In genomic region chr17:49633250-49633649, GRCh38 we compare ENCODE assay signal across 16 cellular contexts. TPM values are rescaled to one million over a fixed set of nuclear protein-coding genes. Genes with fewer than 3 reads are reported as not detected.
DNase-seq lines count a peak whose midpoint lies in the region; ATAC-seq and TF ChIP-seq lines count a peak whose summit lies in the region.
"Had no signal": no experiment of that assay in that cellular context is flagged by ENCODE, and none has a peak within 500 bp of the region (broad histone marks: within the 10 kb centered on the region; RNA-seq: fewer than 3 reads in every experiment).

No MANE protein-coding gene starts in this region.

- 79% methylated on average over 2 of the region's 2 CpGs for WGBS in esophagus squamous epithelium, 2 donors

- no peak for TF ChIP-seq POLR2A in esophagus squamous epithelium (IDR thresholded peaks at IDR 0.05)

- TF ChIP-seq CTCF in WERI-Rb-1 (IDR thresholded peaks at IDR 0.05; ENCODE audit: low read depth, low read length), result no peak
- no peak for TF ChIP-seq CTCF in esophagus squamous epithelium (IDR thresholded peaks at IDR 0.05)
- no peak for TF ChIP-seq CTCF in mesothelial cell of epicardium (IDR thresholded peaks at IDR 0.05; ENCODE audit: unreplicated experiment)
- TF ChIP-seq CTCF in thoracic aorta (IDR thresholded peaks at IDR 0.05), result no peak
- no peak for TF ChIP-seq CTCF in Calu3 (IDR thresholded peaks at IDR 0.05; ENCODE audit: unreplicated experiment)

- no peaks in the 10 kb centered on the region for H3K9me3 ChIP-seq in WERI-Rb-1 (ENCODE audit: severe bottlenecking)
- no peaks in the 10 kb centered on the region for H3K9me3 ChIP-seq in esophagus squamous epithelium
- no peaks in the 10 kb centered on the region for H3K9me3 ChIP-seq in thoracic aorta
- H3K9me3 ChIP-seq: BE2C had no signal

- H3K4me1 ChIP-seq in esophagus squamous epithelium, result peaks cover 0 to 93% (median 5%) of the 10 kb centered on the region in 3 donors
- H3K4me1 ChIP-seq in thoracic aorta (ENCODE audit: control insufficient read depth in 1 of 2, low read depth in 2 of 2), result peaks cover 88 to 100% of the 10 kb centered on the region in 2 donors

- H3K27ac Mint-ChIP-seq in mesothelial cell of epicardium (peak overlapping the region; percentile 47), Calu3 (ENCODE audit: unreplicated experiment) (no peak overlapping the region)
- H3K27ac Mint-ChIP-seq: activated CD8-positive, alpha-beta memory T cell treated with anti-CD3 and anti-CD28 coated beads, Interleukin-2, amount 10 ng/mL, durations not matched to agents 7 days and 5 days; activated naive CD4-positive, alpha-beta T cell treated with anti-CD3 and anti-CD28 coated beads for 36 hours had no signal

- H3K36me3 Mint-ChIP-seq in mesothelial cell of epicardium, result peaks cover 2% of the 10 kb centered on the region
- no peaks in the 10 kb centered on the region for H3K36me3 Mint-ChIP-seq in Calu3 (ENCODE audit: insufficient read depth, unreplicated experiment)

- ATAC-seq in thoracic aorta (ENCODE audit: insufficient number of reproducible peaks, low FRiP score, low read depth), result no peak
- ATAC-seq: activated CD8-positive, alpha-beta memory T cell treated with anti-CD3 and anti-CD28 coated beads, Interleukin-2, amount 10 ng/mL, durations not matched to agents 7 days and 5 days had no signal

- CTCF ChIA-PET in Calu3 (lab: Charles Lee), result interaction anchor here (0.6 kb wide), 2 partner anchors 44 to 59 kb away, joined by 3 to 5 read pairs; no protein-coding TSS in a partner anchor

- H3K4me3 Mint-ChIP-seq in mesothelial cell of epicardium (no peak overlapping the region), Calu3 (ENCODE audit: low read depth, unreplicated experiment) (no peak overlapping the region)
- H3K4me3 Mint-ChIP-seq: activated CD8-positive, alpha-beta memory T cell treated with anti-CD3 and anti-CD28 coated beads, Interleukin-2, amount 10 ng/mL, durations not matched to agents 7 days and 5 days; activated naive CD4-positive, alpha-beta T cell treated with anti-CD3 and anti-CD28 coated beads for 36 hours had no signal

- peak; percentile 22 for DNase-seq in WERI-Rb-1
- no peak for DNase-seq in esophagus squamous epithelium (lab: John Stamatoyannopoulos, UW)
- DNase-seq in mesothelial cell of epicardium (ENCODE audit: low spot score in 2 of 2, unreplicated experiment in 2 of 2), result no peak
- DNase-seq in thoracic aorta (ENCODE audit: low spot score), result no peak
- DNase-seq in NCI-H1092 (lab: John Stamatoyannopoulos, UW), result no peak
- no peak for DNase-seq in NCI-H1436 treated with DMSO at 0.1 percent for 48 hours (lab: John Stamatoyannopoulos, UW)
- no peak for DNase-seq in Calu3
- no peak for DNase-seq in activated CD4-positive, alpha-beta T cell treated with anti-CD3 and anti-CD28 coated beads, Interleukin-2, amount 50 U/mL, for 1 hour
- DNase-seq: activated CD8-positive, alpha-beta memory T cell treated with anti-CD3 and anti-CD28 coated beads, Interleukin-2, amount 10 ng/mL, durations not matched to agents 7 days and 5 days; activated naive CD4-positive, alpha-beta T cell treated with anti-CD3 and anti-CD28 coated beads for 36 hours; BE2C; KG1; mammary epithelial cell; NCI-H510A treated with DMSO at 0.1 percent for 48 hours; occipital lobe; SW 1271 had no signal

- no peak overlapping the region for H3K4me3 ChIP-seq in WERI-Rb-1 (ENCODE audit: low read depth, low read length)
- H3K4me3 ChIP-seq in esophagus squamous epithelium, result no peak overlapping the region
- H3K4me3 ChIP-seq in thoracic aorta, result peak overlapping the region; percentile 52

- H3K4me1 Mint-ChIP-seq in mesothelial cell of epicardium, result peaks cover 17% of the 10 kb centered on the region
- no peaks in the 10 kb centered on the region for H3K4me1 Mint-ChIP-seq in Calu3 (ENCODE audit: low read depth, unreplicated experiment)

- H3K9me3 Mint-ChIP-seq in mesothelial cell of epicardium, result no peaks in the 10 kb centered on the region
- H3K9me3 Mint-ChIP-seq in Calu3 (ENCODE audit: low read depth, unreplicated experiment), result no peaks in the 10 kb centered on the region
- H3K9me3 Mint-ChIP-seq: activated naive CD4-positive, alpha-beta T cell treated with anti-CD3 and anti-CD28 coated beads for 36 hours had no signal

- peaks cover 10% of the 10 kb centered on the region for H3K36me3 ChIP-seq in WERI-Rb-1
- no peaks in the 10 kb centered on the region for H3K36me3 ChIP-seq in esophagus squamous epithelium
- no peaks in the 10 kb centered on the region for H3K36me3 ChIP-seq in thoracic aorta
- H3K36me3 ChIP-seq: BE2C had no signal

- BruUV-seq in Calu3 (replicated peaks; lab: Mats Ljungman, UMichigan), result no TSS peak

- no peaks in the 10 kb centered on the region for H3K27me3 Mint-ChIP-seq in mesothelial cell of epicardium (ENCODE audit: low read depth)
- no peaks in the 10 kb centered on the region for H3K27me3 Mint-ChIP-seq in Calu3 (ENCODE audit: unreplicated experiment)
- H3K27me3 Mint-ChIP-seq: activated CD8-positive, alpha-beta memory T cell treated with anti-CD3 and anti-CD28 coated beads, Interleukin-2, amount 10 ng/mL, durations not matched to agents 7 days and 5 days had no signal

- intact Hi-C loops in esophagus squamous epithelium (cut with DNase I), result no loop called here
- intact Hi-C loops in Calu3 (cut with micrococcal nuclease; ENCODE audit: unreplicated experiment), result no loop called here

- H3K27ac ChIP-seq in WERI-Rb-1, result peak overlapping the region; percentile 25
- H3K27ac ChIP-seq in esophagus squamous epithelium, result peak overlapping the region in 3 of 4 donors; percentile 51 to 61 (median 57)
- H3K27ac ChIP-seq in thoracic aorta, result peak overlapping the region; percentile 98 to 100

- H3K27me3 ChIP-seq in WERI-Rb-1 (ENCODE audit: insufficient read depth, low read depth, severe bottlenecking) (no peaks in the 10 kb centered on the region), esophagus squamous epithelium (no peaks in the 10 kb centered on the region), thoracic aorta (replicated peaks; ENCODE audit: insufficient read depth) (no peaks in the 10 kb centered on the region)
- H3K27me3 ChIP-seq: BE2C had no signal

RNA-seq across cellular contexts. Expression of gene SPOP, which starts 44.6 kb away (rescaled TPM):
- total RNA-seq in esophagus squamous epithelium (10 to 100 TPM; 18.1 to 67.5 (median 36.5) TPM), mesothelial cell of epicardium (60.8 to 63.5 TPM (median 62.8 TPM) in 3 replicates), thoracic aorta (100 to 1,000 TPM in 1 of 2 donors, 10 to 100 TPM in 1; 97.7 to 123 TPM), Calu3 (2022) (79.0 and 79.9 TPM in 2 replicates)

RNA-seq across cellular contexts. Expression of gene NXPH3, which starts 57.6 kb away (rescaled TPM):
- total RNA-seq in esophagus squamous epithelium, result 1 to 10 TPM in 2 of 4 donors, under 1 TPM in 2; 0.53 to 3.8 (median 1.5) TPM
- 0.82 to 0.88 TPM (median 0.83 TPM) in 3 replicates for total RNA-seq in mesothelial cell of epicardium
- 100 to 1,000 TPM in 1 of 2 donors, 10 to 100 TPM in 1; 61.7 to 131 TPM for total RNA-seq in thoracic aorta
- total RNA-seq in Calu3 (2022), result not detected in 2 replicates

Comparison
In these comparisons a context has a peak if more than half of its experiments do, and no peak if none do; other contexts are left out.
1. H3K27ac ChIP-seq: peak in every context shown above with its lines; median percentile 99 in thoracic aorta; 57 in esophagus squamous epithelium; 25 in WERI-Rb-1.
2. RNA of gene NXPH3, which starts 57.6 kb away (total RNA-seq): 61.7 to 131 TPM in thoracic aorta; 0.53 to 3.8 TPM in esophagus squamous epithelium, 0.82 to 0.88 TPM in mesothelial cell of epicardium and not detected in Calu3; every median in the first group is over 10 times any median in the second.